In genomic region chr2:217900780-217901360, GRCh38 we compare ENCODE assay signal across 1 cellular context.
TF ChIP-seq lines count a peak whose summit lies in the region.

No MANE protein-coding gene starts in this region.

TF ChIP-seq in H1, 55 proteins besides CTCF, POLR2A, EP300 and RAD21:
- TF ChIP-seq PHF8 (conservative IDR thresholded peaks at IDR 0.05; ENCODE audit: low read depth, low read length) = no peak
- TF ChIP-seq RFX5 (IDR thresholded peaks at IDR 0.05; ENCODE audit: borderline replicate concordance, low read depth, low read length) = no peak
- TF ChIP-seq YY1 (IDR thresholded peaks at IDR 0.05; ENCODE audit: low read depth, low read length) = no peak
